1 cellular context compared by ENCODE assay signal in the genomic region with DNA sequence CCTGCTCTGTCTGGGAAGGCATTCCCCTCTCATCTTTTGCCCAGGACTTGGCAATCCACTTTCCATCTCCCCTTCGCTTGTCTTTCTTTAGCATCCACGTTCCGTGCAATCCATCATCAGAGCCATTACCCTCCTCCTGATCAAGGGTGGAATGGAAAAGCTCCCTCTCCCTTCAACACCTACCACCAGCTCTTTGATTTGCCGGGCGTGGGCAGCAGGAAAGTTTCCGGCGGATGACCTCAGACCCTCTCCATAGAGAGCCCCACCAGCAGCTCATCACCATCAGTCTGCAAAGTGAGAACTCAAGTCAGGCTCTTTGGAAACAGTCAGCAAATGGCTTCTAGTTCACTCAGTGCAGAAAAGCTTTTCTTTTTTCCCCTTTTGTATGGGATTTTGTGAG.
TF ChIP-seq lines count a peak whose summit lies in the region.

No MANE protein-coding gene starts in this region.

TF ChIP-seq in HEK293, 187 proteins besides CTCF, POLR2A, EP300 and RAD21:
- TF ChIP-seq EGR2 (tag by site-specific recombination; IDR thresholded peaks at IDR 0.05; ENCODE audit: low read depth) = 0 out of 2 replicates have a peak, but pooled peaks have one; percentile 19
- TF ChIP-seq ZNF510 (tag by site-specific recombination; IDR thresholded peaks at IDR 0.05; ENCODE audit: insufficient replicate concordance) = no peak
- TF ChIP-seq ZNF621 (tag by site-specific recombination; IDR thresholded peaks at IDR 0.05) = no peak
